ENCODE assay signal across 8 cellular contexts in genomic region chr15:98853593-98854420, GRCh38.
DNase-seq lines count a peak whose midpoint lies in the region; ATAC-seq and TF ChIP-seq lines count a peak whose summit lies in the region.

No MANE protein-coding gene starts in this region.

- no peaks in the 10 kb centered on the region for H3K36me3 ChIP-seq in tibial nerve

- no peaks in the 10 kb centered on the region for H3K27me3 ChIP-seq in tibial nerve

- H3K36me3 Mint-ChIP-seq in activated T-cell treated with anti-CD3 and anti-CD28 coated beads, Interleukin-2, amount 50 U/mL, for 72 hours (ENCODE audit: insufficient read depth in 2 of 2) = no peaks in the 10 kb centered on the region

- WGBS in tibial nerve, 2 donors = 48 to 50% methylated on average over 18 of the region's 18 CpGs

- H3K4me3 Mint-ChIP-seq in activated T-cell treated with anti-CD3 and anti-CD28 coated beads, Interleukin-2, amount 50 U/mL, for 72 hours = peak overlapping the region; percentile 96 to 97

- TF ChIP-seq POLR2A in tibial nerve (IDR thresholded peaks at IDR 0.05) = no peak

- no peaks in the 10 kb centered on the region for H3K9me3 ChIP-seq in tibial nerve

- peak overlapping the region; percentile 51 to 66 (median 60) for H3K4me3 ChIP-seq in tibial nerve

- H3K9me3 Mint-ChIP-seq in activated T-cell treated with anti-CD3 and anti-CD28 coated beads, Interleukin-2, amount 50 U/mL, for 72 hours = no peaks in the 10 kb centered on the region

- TF ChIP-seq CTCF in tibial nerve (IDR thresholded peaks at IDR 0.05) = no peak

- no peak for ATAC-seq in activated T-cell treated with anti-CD3 and anti-CD28 coated beads, Interleukin-2, amount 50 U/mL, for 72 hours (replicated peaks in 1 of 2)
- ATAC-seq in left colon (peak; percentile 42), GM21390 (IDR thresholded peaks at IDR 0.05; ENCODE audit: unreplicated experiment) (no peak)

- H3K27ac ChIP-seq in angular gyrus (ENCODE audit: low read depth, low read length) (peak overlapping the region; percentile 99), tibial nerve (peak overlapping the region in 3 of 4 donors; percentile 85 to 93 (median 92))

- no peak for DNase-seq in activated T-cell treated with anti-CD3 and anti-CD28 coated beads, Interleukin-2, amount 50 U/mL, for 72 hours
- no peak for DNase-seq in activated T-cell treated with anti-CD3 and anti-CD28 coated beads, Interleukin-2, amount 50 U/mL, for 1 hour
- DNase-seq in left colon = peak; percentile 36 to 51
- DNase-seq in tibial nerve (ENCODE audit: low spot score in 2 of 2) = no peak
- no peak for DNase-seq in NCI-H2029 (lab: John Stamatoyannopoulos, UW)
- no peak for DNase-seq in stimulated activated CD4-positive, alpha-beta T cell treated with anti-CD3 and anti-CD28 coated beads, Interleukin-4, amount 100 ng/mL, for 24 hours

- H3K4me1 Mint-ChIP-seq in activated T-cell treated with anti-CD3 and anti-CD28 coated beads, Interleukin-2, amount 50 U/mL, for 72 hours (ENCODE audit: low read depth) = peaks cover 65% of the 10 kb centered on the region

- intact Hi-C loops in left colon (cut with DNase I, micrococcal nuclease) = no loop called here

- peak overlapping the region; percentile 94 for H3K27ac Mint-ChIP-seq in activated T-cell treated with anti-CD3 and anti-CD28 coated beads, Interleukin-2, amount 50 U/mL, for 72 hours

- H3K27me3 Mint-ChIP-seq in activated T-cell treated with anti-CD3 and anti-CD28 coated beads, Interleukin-2, amount 50 U/mL, for 72 hours (ENCODE audit: low read depth) = no peaks in the 10 kb centered on the region

- TF ChIP-seq EP300 in tibial nerve (IDR thresholded peaks at IDR 0.05) = no peak

- H3K4me1 ChIP-seq in tibial nerve = peaks cover 0 to 84% (median 30%) of the 10 kb centered on the region in 4 donors

Comparison
In these comparisons a context has a peak if more than half of its experiments do, and no peak if none do; other contexts are left out.
1. DNase-seq: peak in left colon (2 of 2); none in activated T-cell treated with anti-CD3 and anti-CD28 coated beads, Interleukin-2, amount 50 U/mL, for 72 hours (0 of 2), activated T-cell treated with anti-CD3 and anti-CD28 coated beads, Interleukin-2, amount 50 U/mL, for 1 hour (single experiment), tibial nerve (0 of 2), NCI-H2029 (single experiment) and stimulated activated CD4-positive, alpha-beta T cell treated with anti-CD3 and anti-CD28 coated beads, Interleukin-4, amount 100 ng/mL, for 24 hours (single experiment).